Comparison of ENCODE assay signal across 23 cellular contexts in the genomic region with DNA sequence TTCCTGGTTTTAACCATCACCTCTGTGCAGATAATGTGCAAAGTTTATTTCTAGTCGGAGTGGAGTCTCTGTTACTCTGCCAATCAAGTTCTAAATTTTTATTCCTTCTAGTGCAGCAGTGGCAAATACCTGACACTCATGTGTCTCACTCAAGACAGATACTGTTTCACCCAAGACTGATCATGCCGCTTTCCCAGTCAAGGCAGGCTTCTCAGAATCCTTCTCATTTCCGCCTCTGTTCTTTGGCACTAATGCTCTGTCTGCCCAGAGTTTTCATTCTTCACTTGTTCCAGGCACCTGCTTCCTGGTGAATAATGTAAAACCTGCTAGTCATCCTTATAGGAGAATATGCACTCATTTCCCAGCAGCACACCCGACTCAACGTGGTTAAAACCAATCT. TPM values are rescaled to one million over a fixed set of nuclear protein-coding genes. Genes with fewer than 3 reads are reported as not detected.
A peak's percentile ranks its signal among the peaks of the same experiment; 100 is the strongest.
DNase-seq lines count a peak whose midpoint lies in the region; ATAC-seq, FAIRE-seq and TF ChIP-seq lines count a peak whose summit lies in the region.
"Had no signal": no experiment of that assay in that cellular context is flagged by ENCODE, and none has a peak within 500 bp of the region (broad histone marks: within the 10 kb centered on the region; RNA-seq: fewer than 3 reads in every experiment).

No MANE protein-coding gene starts in this region.

- TF ChIP-seq POLR2A in breast epithelium (IDR thresholded peaks at IDR 0.05) = no peak
- TF ChIP-seq POLR2A in GM18505 (IDR thresholded peaks at IDR 0.05; ENCODE audit: borderline replicate concordance, extremely low read depth, insufficient read depth, insufficient read length) = no peak

- WGBS in psoas muscle, 3 donors = 27 to 58% (median 39%) methylated on average over 5 of the region's 5 CpGs

- H3K4me3 Mint-ChIP-seq in MCF 10A (ENCODE audit: unreplicated experiment) (no peak overlapping the region), type B pancreatic cell (no peak overlapping the region)
- H3K4me3 Mint-ChIP-seq: B cell; CD4-positive, CD25-positive, alpha-beta regulatory T cell; CD8-positive, alpha-beta T cell had no signal

- intact Hi-C loops in MCF 10A (cut with micrococcal nuclease) = no loop called here
- intact Hi-C loops in breast epithelium (cut with DNase I; ENCODE audit: low total_unique reads) = no loop called here
- intact Hi-C loops in psoas muscle (cut with DNase I) = no loop called here

- CTCF ChIA-PET in MCF 10A (lab: Yijun Ruan, JAX) = no interaction called here

- DNase-seq in MCF 10A (ENCODE audit: unreplicated experiment) (no peak), breast epithelium (ENCODE audit: low spot score in 2 of 2) (no peak), bronchial epithelial cell (ENCODE audit: low read depth) (peak; percentile 67), psoas muscle (no peak), type B pancreatic cell (ENCODE audit: extremely low spot score, unreplicated experiment) (no peak), omental fat pad (ENCODE audit: low spot score) (no peak)
- DNase-seq: CD4-positive, CD25-positive, alpha-beta regulatory T cell; CD8-positive, alpha-beta T cell; DMS53; DMS79 treated with DMSO at 0.1 percent for 48 hours; GF-D8; GM23248; H7; HCEC 1CT had no signal

- peak; percentile 88 for FAIRE-seq in bronchial epithelial cell (lab: Jason Lieb, UNC)
- FAIRE-seq: A204.1, GM12891, H1 had no signal

- H3K27ac ChIP-seq in breast epithelium (no peak overlapping the region), psoas muscle (peak overlapping the region; percentile 85)
- H3K27ac ChIP-seq: 22Rv1, BLaER1, C4-2B, GM23248 had no signal

- no peak for TF ChIP-seq CTCF in MCF 10A (IDR thresholded peaks at IDR 0.05; ENCODE audit: unreplicated experiment)
- no peak for TF ChIP-seq CTCF in breast epithelium (IDR thresholded peaks at IDR 0.05)
- TF ChIP-seq CTCF in bronchial epithelial cell (IDR thresholded peaks at IDR 0.05; ENCODE audit: insufficient read depth, low read length, severe bottlenecking) = no peak
- no peak for TF ChIP-seq CTCF in psoas muscle (IDR thresholded peaks at IDR 0.05)
- no peak for TF ChIP-seq CTCF in type B pancreatic cell (conservative IDR thresholded peaks at IDR 0.05)
- no peak for TF ChIP-seq CTCF in omental fat pad (IDR thresholded peaks at IDR 0.05)

- H3K4me1 ChIP-seq in breast epithelium (no peaks in the 10 kb centered on the region), psoas muscle (peaks cover 75% of the 10 kb centered on the region)
- H3K4me1 ChIP-seq: BLaER1 had no signal

- POLR2A ChIA-PET in MCF 10A (lab: Yijun Ruan, JAX) = interaction anchor here (1.1 to 2.1 kb wide), 2 partner anchors 11 to 22 kb away, joined by 4 to 8 read pairs; no protein-coding TSS in a partner anchor

- no peaks in the 10 kb centered on the region for H3K27me3 Mint-ChIP-seq in MCF 10A (ENCODE audit: insufficient read depth, unreplicated experiment)
- H3K27me3 Mint-ChIP-seq in type B pancreatic cell = no peaks in the 10 kb centered on the region

- H3K9me3 Mint-ChIP-seq in MCF 10A (ENCODE audit: unreplicated experiment) = no peaks in the 10 kb centered on the region
- H3K9me3 Mint-ChIP-seq in type B pancreatic cell = peaks cover 7% of the 10 kb centered on the region
- H3K9me3 Mint-ChIP-seq: CD8-positive, alpha-beta T cell had no signal

- peaks cover 30% of the 10 kb centered on the region for H3K4me1 Mint-ChIP-seq in MCF 10A (ENCODE audit: insufficient read depth, unreplicated experiment)
- peaks cover 21% of the 10 kb centered on the region for H3K4me1 Mint-ChIP-seq in type B pancreatic cell (ENCODE audit: unreplicated experiment)
- H3K4me1 Mint-ChIP-seq: CD4-positive, CD25-positive, alpha-beta regulatory T cell had no signal

- H3K9me3 ChIP-seq in breast epithelium = no peaks in the 10 kb centered on the region
- no peaks in the 10 kb centered on the region for H3K9me3 ChIP-seq in psoas muscle
- H3K9me3 ChIP-seq: BLaER1 had no signal

- peaks cover 50% of the 10 kb centered on the region for H3K36me3 Mint-ChIP-seq in MCF 10A (ENCODE audit: insufficient read depth, unreplicated experiment)
- H3K36me3 Mint-ChIP-seq in type B pancreatic cell = peaks cover 16% of the 10 kb centered on the region
- H3K36me3 Mint-ChIP-seq: CD4-positive, CD25-positive, alpha-beta regulatory T cell; CD8-positive, alpha-beta T cell had no signal

- H3K27ac Mint-ChIP-seq in MCF 10A (ENCODE audit: low read depth, unreplicated experiment) = peak overlapping the region; percentile 68
- no peak overlapping the region for H3K27ac Mint-ChIP-seq in type B pancreatic cell
- H3K27ac Mint-ChIP-seq: B cell; CD8-positive, alpha-beta T cell had no signal

- H3K27me3 ChIP-seq in breast epithelium (no peaks in the 10 kb centered on the region), bronchial epithelial cell (ENCODE audit: control insufficient read depth, insufficient read depth, low read length) (no peaks in the 10 kb centered on the region), psoas muscle (ENCODE audit: insufficient read depth in 3 of 3, low read length in 2 of 3) (no peaks in the 10 kb centered on the region)
- H3K27me3 ChIP-seq: BLaER1 had no signal

- H3K36me3 ChIP-seq in breast epithelium = no peaks in the 10 kb centered on the region
- peaks cover 2% of the 10 kb centered on the region for H3K36me3 ChIP-seq in bronchial epithelial cell (ENCODE audit: control insufficient read depth, insufficient read depth, low read length)
- peaks cover 2 to 27% of the 10 kb centered on the region in 2 donors for H3K36me3 ChIP-seq in psoas muscle (ENCODE audit: insufficient read depth in 1 of 2, low read depth in 1 of 2)
- H3K36me3 ChIP-seq: BLaER1 had no signal

- ATAC-seq in psoas muscle = peak; percentile 15 to 83 (median 72)
- no peak for ATAC-seq in GM18505 (IDR thresholded peaks at IDR 0.05; ENCODE audit: unreplicated experiment)
- no peak for ATAC-seq in GM19328 (IDR thresholded peaks at IDR 0.05; ENCODE audit: unreplicated experiment)
- no peak for ATAC-seq in omental fat pad (ENCODE audit: low FRiP score)
- ATAC-seq: CD8-positive, alpha-beta T cell had no signal

- H3K4me3 ChIP-seq in breast epithelium (no peak overlapping the region), bronchial epithelial cell (ENCODE audit: low read depth, low read length) (no peak overlapping the region), psoas muscle (peak overlapping the region; percentile 16)
- H3K4me3 ChIP-seq: BLaER1, GM23248 had no signal

- no TSS peak for BruUV-seq in MCF 10A (replicated peaks; lab: Mats Ljungman, UMichigan)

RNA-seq across cellular contexts. Expression of a gene that starts 24.7 kb away (rescaled TPM):
- 129 and 154 TPM in 2 replicates for total RNA-seq in MCF 10A (2022)
- total RNA-seq in breast epithelium = 10 to 100 TPM; 25.8 to 85.6 (median 40.6) TPM
- total RNA-seq in bronchial epithelial cell = 135 and 156 TPM in 2 replicates
- 10 to 100 TPM; 17.8 to 84.1 (median 29.3) TPM for total RNA-seq in psoas muscle
- polyA plus RNA-seq in psoas muscle = 10 to 100 TPM in 2 of 3 donors, 1 to 10 TPM in 1; 5.9 to 50.3 (median 11.0) TPM
- 34.2 and 49.1 TPM in 2 replicates for total RNA-seq in type B pancreatic cell (ENCODE audit: low replicate concordance)
- total RNA-seq in omental fat pad = 10 to 100 TPM; 24.9 to 92.4 (median 54.4) TPM
- total RNA-seq: CD4-positive, CD25-positive, alpha-beta regulatory T cell; CD8-positive, alpha-beta T cell had no signal
- polyA plus RNA-seq: CD4-positive, CD25-positive, alpha-beta regulatory T cell had no signal

Comparison
In these comparisons a context has a peak if more than half of its experiments do, and no peak if none do; other contexts are left out.
1. ATAC-seq: peak in psoas muscle (4 of 4); none in GM18505 (single experiment), GM19328 (single experiment) and omental fat pad (single experiment).